In genomic region chr1:32874860-32875793, GRCh38 we compare ENCODE assay signal across 27 cellular contexts. TPM values are rescaled to one million over a fixed set of nuclear protein-coding genes. Genes with fewer than 3 reads are reported as not detected.
DNase-seq lines count a peak whose midpoint lies in the region; ATAC-seq, FAIRE-seq and TF ChIP-seq lines count a peak whose summit lies in the region.
"Had no signal": no experiment of that assay in that cellular context is flagged by ENCODE, and none has a peak within 500 bp of the region (broad histone marks: within the 10 kb centered on the region; RNA-seq: fewer than 3 reads in every experiment).

No MANE protein-coding gene starts in this region.

- TF ChIP-seq POLR2A in GM12878 (IDR thresholded peaks at IDR 0.05; ENCODE audit: low read depth, low read length) = no peak

- H3K27ac Mint-ChIP-seq in GM23338 (no peak overlapping the region), neural progenitor cell (no peak overlapping the region)
- H3K27ac Mint-ChIP-seq: dendritic cell treated with granulocyte-macrophage colony-stimulating factor and Interleukin-4, amounts not matched to agents 40 ng/mL and 50 ng/mL, for 4 days; memory B cell had no signal

- intact Hi-C loops in GM12878 (cut with micrococcal nuclease; ENCODE audit: unreplicated experiment) = loop anchor here (5.0 to 10.0 kb wide), 2 partner anchors 58 to 350 kb away; partner anchors contain the start of genes S100PBP and YARS1

- no peak overlapping the region for H3K4me2 ChIP-seq in SK-N-SH
- peak overlapping the region; percentile 62; the same call in 1 of the 2 replicates for H3K4me2 ChIP-seq in GM23338
- no peak overlapping the region for H3K4me2 ChIP-seq in GM12878 (ENCODE audit: control insufficient read depth, insufficient read depth)
- peak overlapping the region; percentile 64 for H3K4me2 ChIP-seq in neural progenitor cell
- H3K4me2 ChIP-seq: A549 had no signal

- CTCF ChIA-PET in SK-N-SH (lab: Yijun Ruan, JAX) (interaction anchor here (0.5 to 4.6 kb wide), 15 partner anchors 11 to 476 kb away, joined by 3 to 44 read pairs (median 6); partner anchors contain the start of gene HPCA), GM12878 (lab: Yijun Ruan, JAX) (interaction anchor here (0.7 to 3.5 kb wide), 41 partner anchors 9 to 473 kb away, joined by 3 to 57 read pairs (median 5); partner anchors contain the start of gene TRIM62)

- no peak for TF ChIP-seq EP300 in SK-N-SH (IDR thresholded peaks at IDR 0.05; ENCODE audit: borderline replicate concordance in 1 of 2, low read depth in 1 of 2, low read length in 1 of 2)
- TF ChIP-seq EP300 in GM12878 (IDR thresholded peaks at IDR 0.05; ENCODE audit: borderline replicate concordance in 1 of 2, control insufficient read depth in 1 of 2, low read depth in 2 of 2, low read length in 2 of 2) = no peak

- ATAC-seq in SK-N-SH treated with all-trans-retinoic acid at 6 μM for 48 hours (no peak), GM23338 (no peak), GM12878 (no peak), HG03139 (IDR thresholded peaks at IDR 0.05; ENCODE audit: unreplicated experiment) (no peak)
- ATAC-seq: A549, HCT116, pancreas, PC-3, right lobe of liver had no signal

- H3K4me3 ChIP-seq in SK-N-SH (ENCODE audit: low read depth in 2 of 2, low read length in 1 of 2) (no peak overlapping the region), GM23338 (no peak overlapping the region), GM12878 (no peak overlapping the region), neural progenitor cell (no peak overlapping the region)
- H3K4me3 ChIP-seq: A549, pancreas, right lobe of liver had no signal

- H3K36me3 ChIP-seq in SK-N-SH (replicated peaks in 1 of 2; ENCODE audit: control insufficient read depth in 1 of 2, insufficient read depth in 2 of 2, low read length in 1 of 2) (no peaks in the 10 kb centered on the region), GM23338 (ENCODE audit: insufficient read depth) (no peaks in the 10 kb centered on the region), GM12878 (ENCODE audit: control insufficient read depth in 2 of 2, insufficient read depth in 2 of 2, low read length in 1 of 2) (no peaks in the 10 kb centered on the region), neural progenitor cell (no peaks in the 10 kb centered on the region)
- H3K36me3 ChIP-seq: pancreas, right lobe of liver had no signal

- DNase-seq in SK-N-SH (no peak), GM23338 (ENCODE audit: low spot score) (no peak), GM12878 (ENCODE audit: low read depth, low spot score) (no peak), neural progenitor cell (ENCODE audit: low spot score) (no peak), COLO668 (lab: John Stamatoyannopoulos, UW; ENCODE audit: unreplicated experiment) (no peak), DMS153 (lab: John Stamatoyannopoulos, UW) (no peak)
- DNase-seq: activated CD4-positive, alpha-beta T cell treated with anti-CD3 and anti-CD28 coated beads, Interleukin-2, amount 50 U/mL, for 4 hours; activated naive CD4-positive, alpha-beta T cell treated with Interleukin-2 at 50 U/mL for 16 hours; activated T-cell treated with anti-CD3 and anti-CD28 coated beads, Interleukin-2, amount 50 U/mL, for 1 hour; amniotic stem cell; Calu3; naive B cell; NCI-H1436; NCI-H526 treated with DMSO at 0.1 percent for 48 hours; pancreas; PC-3; right lobe of liver; SHP77 treated with DMSO at 0.1 percent for 48 hours had no signal

- in situ Hi-C loops in GM12878 (cut with MboI) = no loop called here

- TF ChIP-seq RAD21 in SK-N-SH (IDR thresholded peaks at IDR 0.05; ENCODE audit: low read length) (no peak), GM12878 (IDR thresholded peaks at IDR 0.05; ENCODE audit: insufficient read depth, low read depth, low read length) (no peak)

- H3K4me1 Mint-ChIP-seq in GM23338 (peaks cover 44% of the 10 kb centered on the region), neural progenitor cell (peaks cover 42% of the 10 kb centered on the region)

- no peaks in the 10 kb centered on the region for H4K20me1 ChIP-seq in SK-N-SH (ENCODE audit: insufficient read depth)
- no peaks in the 10 kb centered on the region for H4K20me1 ChIP-seq in GM23338 (replicated peaks; ENCODE audit: insufficient read depth)
- no peaks in the 10 kb centered on the region; the same call in 1 of the 2 replicates for H4K20me1 ChIP-seq in GM12878 (ENCODE audit: control insufficient read depth, insufficient read depth)
- no peaks in the 10 kb centered on the region for H4K20me1 ChIP-seq in neural progenitor cell (ENCODE audit: low read depth)

- RAD21 ChIA-PET in GM12878 (lab: Charles Lee; ENCODE audit: unreplicated experiment) = interaction anchor here (0.6 to 3.1 kb wide), 10 partner anchors 63 to 355 kb away, joined by 3 to 17 read pairs (median 3); partner anchors contain the start of gene AZIN2

- POLR2A ChIA-PET in SK-N-SH (lab: Yijun Ruan, JAX) = no interaction called here
- POLR2A ChIA-PET in GM12878 (lab: Charles Lee) = interaction anchor here (0.9 to 1.4 kb wide), 5 partner anchors 18 to 163 kb away, joined by 3 to 11 read pairs (median 5); no protein-coding TSS in a partner anchor

- WGBS in SK-N-SH (ENCODE audit: low lambda C conversion rate) = 53% methylated on average over 6 of the region's 6 CpGs
- 22% methylated on average over 6 of the region's 6 CpGs for WGBS in GM12878 (ENCODE audit: insufficient coverage, insufficient replicate concordance, low lambda C conversion rate, missing lambda C conversion rate)

- H3F3A ChIP-seq in SK-N-SH (replicated peaks; ENCODE audit: insufficient read depth) = peaks cover 8% of the 10 kb centered on the region
- peaks cover 9% of the 10 kb centered on the region; the same call in 1 of the 2 replicates for H3F3A ChIP-seq in GM23338 (replicated peaks; ENCODE audit: low read depth)
- H3F3A ChIP-seq in neural progenitor cell (ENCODE audit: low read depth) = peaks cover 38% of the 10 kb centered on the region

- BruUV-seq in GM12878 (replicated peaks; lab: Mats Ljungman, UMichigan) = no TSS peak

- peak; percentile 54 for FAIRE-seq in GM12878 (lab: Jason Lieb, UNC)
- FAIRE-seq: A549, GM18507, pancreas had no signal

- SMC1A ChIA-PET in GM12878 (lab: Charles Lee; ENCODE audit: uncharacterized antibody, unreplicated experiment) = interaction anchor here (0.6 to 3.5 kb wide), 20 partner anchors 8 to 355 kb away, joined by 3 to 16 read pairs (median 5); no protein-coding TSS in a partner anchor

- H3K27me3 Mint-ChIP-seq in GM23338 (ENCODE audit: insufficient read depth, low read depth, poor library complexity) = peaks cover 22% of the 10 kb centered on the region
- H3K27me3 Mint-ChIP-seq in neural progenitor cell (ENCODE audit: insufficient read depth, low read depth) = peaks cover 27% of the 10 kb centered on the region

- H2AFZ ChIP-seq in SK-N-SH (ENCODE audit: low read depth) = no peak overlapping the region
- H2AFZ ChIP-seq in GM23338 = 0 out of 2 replicates have a peak overlapping the region, but pooled peaks have one; percentile 23
- H2AFZ ChIP-seq in GM12878 (ENCODE audit: control insufficient read depth, low read depth, low read length) = no peak overlapping the region
- H2AFZ ChIP-seq in neural progenitor cell (replicated peaks) = no peak overlapping the region

- no peak overlapping the region for H3K27ac ChIP-seq in SK-N-SH (ENCODE audit: low read depth in 2 of 2, low read length in 1 of 2)
- H3K27ac ChIP-seq in GM23338 (ENCODE audit: low read depth) = no peak overlapping the region
- no peak overlapping the region for H3K27ac ChIP-seq in GM12878 (ENCODE audit: control insufficient read depth, insufficient read depth)
- no peak overlapping the region for H3K27ac ChIP-seq in neural progenitor cell
- H3K27ac ChIP-seq: A549, pancreas, right lobe of liver had no signal

- H3K4me3 Mint-ChIP-seq in GM23338 (peak overlapping the region; percentile 17; the same call in 1 of the 3 replicates), neural progenitor cell (peak overlapping the region; percentile 42)
- H3K4me3 Mint-ChIP-seq: dendritic cell treated with granulocyte-macrophage colony-stimulating factor and Interleukin-4, amounts not matched to agents 40 ng/mL and 50 ng/mL, for 4 days; memory B cell had no signal

- H3K9me2 ChIP-seq in SK-N-SH (no peaks in the 10 kb centered on the region), GM23338 (ENCODE audit: insufficient read depth) (no peaks in the 10 kb centered on the region)

- H3K9me3 ChIP-seq in SK-N-SH (no peaks in the 10 kb centered on the region), GM12878 (replicated peaks; ENCODE audit: control insufficient read depth, insufficient read depth, low read length) (no peaks in the 10 kb centered on the region), neural progenitor cell (ENCODE audit: low read depth) (no peaks in the 10 kb centered on the region)
- H3K9me3 ChIP-seq: A549, pancreas, right lobe of liver had no signal

- H3K79me2 ChIP-seq in SK-N-SH (ENCODE audit: insufficient read depth) (no peaks in the 10 kb centered on the region), GM23338 (replicated peaks; ENCODE audit: insufficient read depth) (no peaks in the 10 kb centered on the region), GM12878 (ENCODE audit: control insufficient read depth, insufficient read depth, low read length) (no peaks in the 10 kb centered on the region), neural progenitor cell (ENCODE audit: low read depth) (no peaks in the 10 kb centered on the region)

- H3K27me3 ChIP-seq in SK-N-SH (ENCODE audit: insufficient read depth) (no peaks in the 10 kb centered on the region), GM23338 (ENCODE audit: insufficient read depth) (peaks cover 18% of the 10 kb centered on the region), GM12878 (replicated peaks in 1 of 2; ENCODE audit: control insufficient read depth in 2 of 2, insufficient read depth in 2 of 2, low read length in 1 of 2) (peaks cover 9 to 12% of the 10 kb centered on the region in 2 experiments; a peak in 3 of 4 replicates), neural progenitor cell (peaks cover 8% of the 10 kb centered on the region)
- H3K27me3 ChIP-seq: pancreas, right lobe of liver had no signal

- H3K9me3 Mint-ChIP-seq in GM23338 (no peaks in the 10 kb centered on the region), neural progenitor cell (no peaks in the 10 kb centered on the region)
- H3K9me3 Mint-ChIP-seq: dendritic cell treated with granulocyte-macrophage colony-stimulating factor and Interleukin-4, amounts not matched to agents 40 ng/mL and 50 ng/mL, for 4 days; memory B cell; naive B cell had no signal

- H3K4me1 ChIP-seq in SK-N-SH (ENCODE audit: control insufficient read depth in 1 of 2, insufficient read depth in 2 of 2, low read depth in 1 of 2, low read length in 1 of 2) (peaks cover 0 to 27% of the 10 kb centered on the region in 2 experiments; a peak in 1 of 4 replicates), GM23338 (ENCODE audit: insufficient read depth) (peaks cover 27% of the 10 kb centered on the region), GM12878 (ENCODE audit: control insufficient read depth, insufficient read depth, low read length) (peaks cover 10% of the 10 kb centered on the region), neural progenitor cell (peaks cover 50% of the 10 kb centered on the region)
- H3K4me1 ChIP-seq: pancreas had no signal

- H3K9ac ChIP-seq in SK-N-SH (no peak overlapping the region), GM12878 (ENCODE audit: control insufficient read depth, insufficient read depth, low read length) (no peak overlapping the region), neural progenitor cell (no peak overlapping the region)

- H3K36me3 Mint-ChIP-seq in GM23338 (ENCODE audit: low read depth) = no peaks in the 10 kb centered on the region
- no peaks in the 10 kb centered on the region for H3K36me3 Mint-ChIP-seq in neural progenitor cell
- H3K36me3 Mint-ChIP-seq: memory B cell, naive B cell had no signal

- TF ChIP-seq CTCF in SK-N-SH (IDR thresholded peaks at IDR 0.05) = no peak
- no peak for TF ChIP-seq CTCF in GM23338 (conservative IDR thresholded peaks at IDR 0.05; ENCODE audit: low read depth in 2 of 2)
- no peak for TF ChIP-seq CTCF in GM12878 (IDR thresholded peaks at IDR 0.05 in 2 of 3, conservative IDR thresholded peaks at IDR 0.05 in 1 of 3; ENCODE audit: control insufficient read depth in 2 of 3, extremely low read depth in 1 of 3, insufficient read depth in 1 of 3, low read depth in 3 of 3, low read length in 3 of 3)
- no peak for TF ChIP-seq CTCF in neural progenitor cell (IDR thresholded peaks at IDR 0.05)

RNA-seq across cellular contexts. Expression of gene FNDC5, which starts 4.4 kb away (rescaled TPM):
- polyA plus RNA-seq in SK-N-SH (2012; rRNA removed) (0.59 and 0.94 TPM in 2 replicates), GM23338 (2016; fragmentation: Nextera tagmentation; extraction: Ambion mirVana) (0.28 and 1.0 TPM in 2 replicates), GM12878 (2011; rRNA removed) (0.23 and 0.36 TPM in 2 replicates), GM12878 (2014; fragmentation: Illumina TruSeq; extraction: Trizol) (0.01 TPM in 1 of 2 replicates, not detected in the other), GM12878 (2014; fragmentation: Nextera tagmentation; extraction: Ambion mirVana) (under 1 TPM; 0.14 to 0.26 TPM), GM12878 (2014; rRNA removed) (not detected in 2 replicates), GM12878 (2016; fragmentation: Nextera tagmentation; extraction: Ambion mirVana) (under 1 TPM; 0.11 to 0.29 TPM)
- polyA plus RNA-seq in SK-N-SH (2012; cell fraction: cytosol; rRNA removed) = 0.66 and 1.00 TPM in 2 replicates
- polyA plus RNA-seq in SK-N-SH (2012; cell fraction: nucleus; rRNA removed) = 2.2 and 2.5 TPM in 2 replicates
- 1.7 and 2.0 TPM in 2 replicates for total RNA-seq in GM23338 (2014; rRNA removed; shearing (Covaris generic))
- not detected in 2 replicates for total RNA-seq in GM12878 (2013; cell fraction: nucleolus; rRNA removed)
- total RNA-seq in GM12878 (2014; rRNA removed) (not detected in 2 replicates), GM12878 (2014; rRNA removed; fragmentation: Illumina TruSeq; extraction: Trizol) (not detected in 2 replicates), GM12878 (2021) (not detected in 2 replicates), neural progenitor cell (ENCODE audit: low replicate concordance) (9.6 and 21.4 TPM in 2 replicates)
- polyA plus RNA-seq in GM12878 (2011; ENCODE audit: low read depth) = 0.35 TPM
- polyA plus RNA-seq in GM12878 (2011; cell fraction: cytosol; rRNA removed) = 0.05 TPM in 1 of 2 replicates, not detected in the other
- polyA plus RNA-seq in GM12878 (2011; cell fraction: nucleus; rRNA removed) = 1.3 and 1.6 TPM in 2 replicates
- 0.39 and 0.55 TPM in 2 replicates for polyA plus RNA-seq in GM12878 (2012)
- polyA minus RNA-seq in GM12878 (2011; rRNA and poly(A)+ RNA removed) = 0.10 TPM in 1 of 2 replicates, not detected in the other
- polyA minus RNA-seq in GM12878 (2011; cell fraction: cytosol; rRNA and poly(A)+ RNA removed) = not detected in 2 replicates
- polyA minus RNA-seq in GM12878 (2011; cell fraction: nucleus; rRNA and poly(A)+ RNA removed) = not detected in 2 replicates
- total RNA-seq: Calu3; T-helper 1 cell treated with Interleukin-12 subunit alpha and Interleukin-12 subunit beta and Interleukin-4 antibody, amounts not matched to agents 30 ng/mL and 1 ng/mL, for 36 hours had no signal

RNA-seq across cellular contexts. Expression of gene HPCA, which starts 11.2 kb away (rescaled TPM):
- polyA plus RNA-seq in SK-N-SH (2012; rRNA removed) = not detected in 2 replicates
- polyA plus RNA-seq in SK-N-SH (2012; cell fraction: cytosol; rRNA removed) = 0.01 and 0.14 TPM in 2 replicates
- 0.14 and 0.27 TPM in 2 replicates for polyA plus RNA-seq in SK-N-SH (2012; cell fraction: nucleus; rRNA removed)
- 0.35 and 0.62 TPM in 2 replicates for total RNA-seq in GM23338 (2014; rRNA removed; shearing (Covaris generic))
- 0.82 and 1.4 TPM in 2 replicates for polyA plus RNA-seq in GM23338 (2016; fragmentation: Nextera tagmentation; extraction: Ambion mirVana)
- 0.35 TPM in 1 of 2 replicates, not detected in the other for total RNA-seq in GM12878 (2013; cell fraction: nucleolus; rRNA removed)
- total RNA-seq in GM12878 (2014; rRNA removed) = not detected in 2 replicates
- not detected in 2 replicates for total RNA-seq in GM12878 (2014; rRNA removed; fragmentation: Illumina TruSeq; extraction: Trizol)
- total RNA-seq in GM12878 (2021) = not detected in 2 replicates
- not detected for polyA plus RNA-seq in GM12878 (2011; ENCODE audit: low read depth)
- polyA plus RNA-seq in GM12878 (2011; rRNA removed) = 0.11 TPM in 1 of 2 replicates, not detected in the other
- polyA plus RNA-seq in GM12878 (2011; cell fraction: cytosol; rRNA removed) = 0.06 and 0.12 TPM in 2 replicates
- polyA plus RNA-seq in GM12878 (2011; cell fraction: nucleus; rRNA removed) = 0.48 and 1.8 TPM in 2 replicates
- 0.07 TPM in 1 of 2 replicates, not detected in the other for polyA plus RNA-seq in GM12878 (2012)
- polyA plus RNA-seq in GM12878 (2014; fragmentation: Illumina TruSeq; extraction: Trizol) = not detected in 2 replicates
- not detected for polyA plus RNA-seq in GM12878 (2014; fragmentation: Nextera tagmentation; extraction: Ambion mirVana)
- polyA plus RNA-seq in GM12878 (2014; rRNA removed) = not detected in 2 replicates
- not detected for polyA plus RNA-seq in GM12878 (2016; fragmentation: Nextera tagmentation; extraction: Ambion mirVana)
- not detected in 2 replicates for polyA minus RNA-seq in GM12878 (2011; rRNA and poly(A)+ RNA removed)
- polyA minus RNA-seq in GM12878 (2011; cell fraction: cytosol; rRNA and poly(A)+ RNA removed) = not detected in 2 replicates
- polyA minus RNA-seq in GM12878 (2011; cell fraction: nucleus; rRNA and poly(A)+ RNA removed) = not detected in 2 replicates
- 1.0 TPM in 1 of 2 replicates, not detected in the other for total RNA-seq in neural progenitor cell (ENCODE audit: low replicate concordance)
- total RNA-seq: Calu3; PC-3; right lobe of liver; T-helper 1 cell treated with Interleukin-12 subunit alpha and Interleukin-12 subunit beta and Interleukin-4 antibody, amounts not matched to agents 30 ng/mL and 1 ng/mL, for 36 hours had no signal
- polyA plus RNA-seq: BJ had no signal

RNA-seq across cellular contexts. Expression of gene TMEM54, which starts 26.1 kb away (rescaled TPM):
- polyA plus RNA-seq in SK-N-SH (2012; rRNA removed) = 54.5 and 66.6 TPM in 2 replicates
- 26.6 and 45.6 TPM in 2 replicates for polyA plus RNA-seq in SK-N-SH (2012; cell fraction: cytosol; rRNA removed)
- 21.9 and 32.8 TPM in 2 replicates for polyA plus RNA-seq in SK-N-SH (2012; cell fraction: nucleus; rRNA removed)
- 11.7 and 13.6 TPM in 2 replicates for total RNA-seq in GM23338 (2014; rRNA removed; shearing (Covaris generic))
- 8.8 and 11.2 TPM in 2 replicates for polyA plus RNA-seq in GM23338 (2016; fragmentation: Nextera tagmentation; extraction: Ambion mirVana)
- total RNA-seq in GM12878 (2013; cell fraction: nucleolus; rRNA removed) = 0.93 and 1.4 TPM in 2 replicates
- 0.34 and 0.71 TPM in 2 replicates for total RNA-seq in GM12878 (2014; rRNA removed)
- 0.18 and 0.45 TPM in 2 replicates for total RNA-seq in GM12878 (2014; rRNA removed; fragmentation: Illumina TruSeq; extraction: Trizol)
- 0.59 and 1.1 TPM in 2 replicates for total RNA-seq in GM12878 (2021)
- polyA plus RNA-seq in GM12878 (2011; ENCODE audit: low read depth) = 0.33 TPM
- 0.63 and 0.80 TPM in 2 replicates for polyA plus RNA-seq in GM12878 (2011; rRNA removed)
- polyA plus RNA-seq in GM12878 (2011; cell fraction: cytosol; rRNA removed) = 3.4 and 4.0 TPM in 2 replicates
- 0.82 and 1.3 TPM in 2 replicates for polyA plus RNA-seq in GM12878 (2011; cell fraction: nucleus; rRNA removed)
- 0.45 and 0.91 TPM in 2 replicates for polyA plus RNA-seq in GM12878 (2012)
- 0.16 TPM in 1 of 2 replicates, not detected in the other for polyA plus RNA-seq in GM12878 (2014; fragmentation: Illumina TruSeq; extraction: Trizol)
- polyA plus RNA-seq in GM12878 (2014; fragmentation: Nextera tagmentation; extraction: Ambion mirVana) = under 1 TPM in 1 of 2 experiments, not detected in 1; 0.07 TPM
- polyA plus RNA-seq in GM12878 (2014; rRNA removed) = 0.56 and 0.76 TPM in 2 replicates
- polyA plus RNA-seq in GM12878 (2016; fragmentation: Nextera tagmentation; extraction: Ambion mirVana) = under 1 TPM; 0.71 to 0.94 TPM
- 1.2 and 2.3 TPM in 2 replicates for polyA minus RNA-seq in GM12878 (2011; rRNA and poly(A)+ RNA removed)
- polyA minus RNA-seq in GM12878 (2011; cell fraction: cytosol; rRNA and poly(A)+ RNA removed) = not detected in 2 replicates
- polyA minus RNA-seq in GM12878 (2011; cell fraction: nucleus; rRNA and poly(A)+ RNA removed) = 0.67 TPM in 1 of 2 replicates, not detected in the other
- total RNA-seq in neural progenitor cell (ENCODE audit: low replicate concordance) = 13.5 and 14.5 TPM in 2 replicates

RNA-seq across cellular contexts. Expression of gene S100PBP, which starts 57.7 kb away (rescaled TPM):
- polyA plus RNA-seq in SK-N-SH (2012; rRNA removed) (13.2 and 19.2 TPM in 2 replicates), GM23338 (2016; fragmentation: Nextera tagmentation; extraction: Ambion mirVana) (21.9 and 30.6 TPM in 2 replicates), GM12878 (2011; rRNA removed) (98.3 and 138 TPM in 2 replicates), GM12878 (2014; fragmentation: Illumina TruSeq; extraction: Trizol) (40.4 and 51.5 TPM in 2 replicates), GM12878 (2014; fragmentation: Nextera tagmentation; extraction: Ambion mirVana) (10 to 100 TPM; 17.0 to 19.1 TPM), GM12878 (2014; rRNA removed) (38.3 and 45.2 TPM in 2 replicates), GM12878 (2016; fragmentation: Nextera tagmentation; extraction: Ambion mirVana) (10 to 100 TPM; 34.6 to 38.8 TPM)
- polyA plus RNA-seq in SK-N-SH (2012; cell fraction: cytosol; rRNA removed) = 16.3 and 16.6 TPM in 2 replicates
- polyA plus RNA-seq in SK-N-SH (2012; cell fraction: nucleus; rRNA removed) = 23.7 and 53.3 TPM in 2 replicates
- 60.5 and 65.2 TPM in 2 replicates for total RNA-seq in GM23338 (2014; rRNA removed; shearing (Covaris generic))
- total RNA-seq in GM12878 (2013; cell fraction: nucleolus; rRNA removed) = 576 and 594 TPM in 2 replicates
- total RNA-seq in GM12878 (2014; rRNA removed) (40.7 and 49.1 TPM in 2 replicates), GM12878 (2014; rRNA removed; fragmentation: Illumina TruSeq; extraction: Trizol) (50.5 and 59.0 TPM in 2 replicates), GM12878 (2021) (55.7 and 56.5 TPM in 2 replicates), neural progenitor cell (ENCODE audit: low replicate concordance) (72.9 and 107 TPM in 2 replicates)
- polyA plus RNA-seq in GM12878 (2011; ENCODE audit: low read depth) = 19.4 TPM
- polyA plus RNA-seq in GM12878 (2011; cell fraction: cytosol; rRNA removed) = 38.8 and 40.0 TPM in 2 replicates
- polyA plus RNA-seq in GM12878 (2011; cell fraction: nucleus; rRNA removed) = 99.7 and 103 TPM in 2 replicates
- 25.9 and 33.0 TPM in 2 replicates for polyA plus RNA-seq in GM12878 (2012)
- polyA minus RNA-seq in GM12878 (2011; rRNA and poly(A)+ RNA removed) = 70.4 and 80.5 TPM in 2 replicates
- polyA minus RNA-seq in GM12878 (2011; cell fraction: cytosol; rRNA and poly(A)+ RNA removed) = 21.6 and 38.6 TPM in 2 replicates
- 43.3 and 65.3 TPM in 2 replicates for polyA minus RNA-seq in GM12878 (2011; cell fraction: nucleus; rRNA and poly(A)+ RNA removed)

RNA-seq across cellular contexts. Expression of gene YARS1, which starts 58.0 kb away (rescaled TPM):
- polyA plus RNA-seq in SK-N-SH (2012; rRNA removed) (31.9 and 46.3 TPM in 2 replicates), GM23338 (2016; fragmentation: Nextera tagmentation; extraction: Ambion mirVana) (132 and 134 TPM in 2 replicates), GM12878 (2011; rRNA removed) (82.0 and 85.6 TPM in 2 replicates), GM12878 (2014; fragmentation: Illumina TruSeq; extraction: Trizol) (179 and 220 TPM in 2 replicates), GM12878 (2014; fragmentation: Nextera tagmentation; extraction: Ambion mirVana) (10 to 100 TPM; 39.9 to 66.4 TPM), GM12878 (2014; rRNA removed) (112 and 129 TPM in 2 replicates), GM12878 (2016; fragmentation: Nextera tagmentation; extraction: Ambion mirVana) (100 to 1,000 TPM; 193 to 202 TPM)
- polyA plus RNA-seq in SK-N-SH (2012; cell fraction: cytosol; rRNA removed) = 41.7 and 41.8 TPM in 2 replicates
- 65.5 and 101 TPM in 2 replicates for polyA plus RNA-seq in SK-N-SH (2012; cell fraction: nucleus; rRNA removed)
- total RNA-seq in GM23338 (2014; rRNA removed; shearing (Covaris generic)) = 158 and 182 TPM in 2 replicates
- 140 and 147 TPM in 2 replicates for total RNA-seq in GM12878 (2013; cell fraction: nucleolus; rRNA removed)
- total RNA-seq in GM12878 (2014; rRNA removed) (169 and 170 TPM in 2 replicates), GM12878 (2014; rRNA removed; fragmentation: Illumina TruSeq; extraction: Trizol) (113 TPM in 2 replicates), GM12878 (2021) (158 and 159 TPM in 2 replicates), neural progenitor cell (ENCODE audit: low replicate concordance) (38.2 and 61.5 TPM in 2 replicates)
- polyA plus RNA-seq in GM12878 (2011; ENCODE audit: low read depth) = 150 TPM
- polyA plus RNA-seq in GM12878 (2011; cell fraction: cytosol; rRNA removed) = 64.5 and 86.8 TPM in 2 replicates
- polyA plus RNA-seq in GM12878 (2011; cell fraction: nucleus; rRNA removed) = 113 and 117 TPM in 2 replicates
- polyA plus RNA-seq in GM12878 (2012) = 119 and 138 TPM in 2 replicates
- 92.7 and 110 TPM in 2 replicates for polyA minus RNA-seq in GM12878 (2011; rRNA and poly(A)+ RNA removed)
- polyA minus RNA-seq in GM12878 (2011; cell fraction: cytosol; rRNA and poly(A)+ RNA removed) = 45.7 and 53.5 TPM in 2 replicates
- polyA minus RNA-seq in GM12878 (2011; cell fraction: nucleus; rRNA and poly(A)+ RNA removed) = 34.2 and 41.5 TPM in 2 replicates

Comparison
In these comparisons a context has a peak if more than half of its experiments do, and no peak if none do; other contexts are left out.
1. H3K4me2 ChIP-seq: peak in GM23338 (single experiment) and neural progenitor cell (single experiment); none in SK-N-SH (single experiment) and GM12878 (single experiment).
2. Of the 26 proteins assayed by ChIP-seq in both GM12878 and SK-N-SH: peak only in GM12878: none; only in SK-N-SH: PBX3; in both: none; in neither: 25.